ENCODE assay signal across 19 cellular contexts in genomic region chr11:35477871-35478270, GRCh38. TPM values are rescaled to one million over a fixed set of nuclear protein-coding genes. Genes with fewer than 3 reads are reported as not detected.
DNase-seq lines count a peak whose midpoint lies in the region; ATAC-seq and TF ChIP-seq lines count a peak whose summit lies in the region.
"Had no signal": no experiment of that assay in that cellular context is flagged by ENCODE, and none has a peak within 500 bp of the region (broad histone marks: within the 10 kb centered on the region; RNA-seq: fewer than 3 reads in every experiment).

No MANE protein-coding gene starts in this region.

- no peak overlapping the region for H3K4me3 ChIP-seq in H7 (ENCODE audit: insufficient read depth, low read depth, low read length)
- no peak overlapping the region for H3K4me3 ChIP-seq in neuron (ENCODE audit: low read length)
- H3K4me3 ChIP-seq: left lung, SK-N-MC had no signal

- H3K9me3 Mint-ChIP-seq in glutamatergic neuron (ENCODE audit: unreplicated experiment), result peaks cover 12% of the 10 kb centered on the region

- H3K4me1 ChIP-seq in neuron (ENCODE audit: insufficient read depth, low read length), result no peaks in the 10 kb centered on the region
- H3K4me1 ChIP-seq: left lung had no signal

- intact Hi-C loops in cardiac septum (cut with DNase I), result no loop called here

- peak overlapping the region; percentile 1 for H2AFZ ChIP-seq in neuron (ENCODE audit: low read depth, low read length)

- no peaks in the 10 kb centered on the region for H3K9me3 ChIP-seq in neuron (ENCODE audit: low read length)

- H3K36me3 ChIP-seq in H7 (replicated peaks; ENCODE audit: control insufficient read depth, insufficient read depth, low read length) (no peaks in the 10 kb centered on the region), neuron (ENCODE audit: insufficient read depth, low read length) (no peaks in the 10 kb centered on the region)
- H3K36me3 ChIP-seq: left lung had no signal

- ATAC-seq in HG03432 (IDR thresholded peaks at IDR 0.05; ENCODE audit: unreplicated experiment), result no peak

- H3K36me3 Mint-ChIP-seq in glutamatergic neuron (ENCODE audit: unreplicated experiment), result peaks cover 4% of the 10 kb centered on the region
- H3K36me3 Mint-ChIP-seq: CD14-positive monocyte had no signal

- H3K27me3 ChIP-seq in H7 (ENCODE audit: control insufficient read depth, insufficient read depth, low read length), result no peaks in the 10 kb centered on the region
- H3K27me3 ChIP-seq in neuron (ENCODE audit: insufficient read depth, low read length), result peaks cover 4% of the 10 kb centered on the region

- H3K4me3 Mint-ChIP-seq in glutamatergic neuron (ENCODE audit: unreplicated experiment), result peak overlapping the region; percentile 32
- H3K4me3 Mint-ChIP-seq: nephron; T-helper 2 cell treated with Interferon-gamma antibody and Interleukin-4, amounts not matched to agents 5 μg/mL and 100 μg/mL, for 36 hours had no signal

- H3K27ac Mint-ChIP-seq in glutamatergic neuron (ENCODE audit: unreplicated experiment), result peak overlapping the region; percentile 74
- H3K27ac Mint-ChIP-seq: CD14-positive monocyte; progenitor cell of endocrine pancreas; T-helper 2 cell treated with Interferon-gamma antibody and Interleukin-4, amounts not matched to agents 5 μg/mL and 100 μg/mL, for 36 hours had no signal

- peaks cover 14% of the 10 kb centered on the region for H3K27me3 Mint-ChIP-seq in glutamatergic neuron (ENCODE audit: unreplicated experiment)

- DNase-seq in H7 (peak; percentile 11), NCI-H524 treated with DMSO at 0.1 percent for 48 hours (lab: John Stamatoyannopoulos, UW) (peak; percentile 57), glutamatergic neuron (peak; percentile 30), cardiac septum (ENCODE audit: low spot score) (no peak), cerebellum (ENCODE audit: low spot score) (no peak)
- DNase-seq: activated CD4-positive, alpha-beta T cell treated with anti-CD3 and anti-CD28 coated beads, Interleukin-2, amount 50 U/mL, for 48 hours; activated gamma-delta T cell; cortex of kidney; GF-D8; left lung; NCI-H2029 had no signal

- peaks cover 37% of the 10 kb centered on the region for H3K4me1 Mint-ChIP-seq in glutamatergic neuron (ENCODE audit: low read depth, unreplicated experiment)
- H3K4me1 Mint-ChIP-seq: CD14-positive monocyte had no signal

- no peak for TF ChIP-seq CTCF in glutamatergic neuron (IDR thresholded peaks at IDR 0.05; ENCODE audit: partially characterized antibody, unreplicated experiment)

RNA-seq across cellular contexts. Expression of gene PAMR1, which starts 47.5 kb away (rescaled TPM):
- 3.2 and 3.9 TPM in 2 replicates for total RNA-seq in H7 (2014; rRNA removed; shearing (Covaris generic))
- total RNA-seq in glutamatergic neuron (ENCODE audit: unreplicated experiment) (10.6 TPM), cardiac septum (4.5 TPM), cerebellum (2.4 TPM)
- total RNA-seq: NCI-H460 had no signal

RNA-seq across cellular contexts. Expression of gene SLC1A2, which starts 58.5 kb away (rescaled TPM):
- total RNA-seq in H7 (2014; rRNA removed; shearing (Covaris generic)), result 0.81 and 1.0 TPM in 2 replicates
- total RNA-seq in glutamatergic neuron (ENCODE audit: unreplicated experiment), result 54.3 TPM
- total RNA-seq in cardiac septum, result 8.8 TPM
- total RNA-seq in cerebellum, result 135 TPM
- total RNA-seq: NCI-H460 had no signal

Comparison
In these comparisons a context has a peak if more than half of its experiments do, and no peak if none do; other contexts are left out.
1. DNase-seq: peak in H7 (single experiment), NCI-H524 treated with DMSO at 0.1 percent for 48 hours (single experiment) and glutamatergic neuron (single experiment); none in cardiac septum (single experiment) and cerebellum (single experiment).